Comparison of ENCODE assay signal across 10 cellular contexts in genomic region chr10:48390933-48391845, GRCh38.
DNase-seq lines count a peak whose midpoint lies in the region; ATAC-seq and TF ChIP-seq lines count a peak whose summit lies in the region.
"Had no signal": no experiment of that assay in that cellular context is flagged by ENCODE, and none has a peak within 500 bp of the region (broad histone marks: within the 10 kb centered on the region; RNA-seq: fewer than 3 reads in every experiment).

No MANE protein-coding gene starts in this region.

- H3K4me1 Mint-ChIP-seq in activated CD8-positive, alpha-beta T cell treated with anti-CD3 and anti-CD28 coated beads, Interleukin-2, amount 10 ng/mL, durations not matched to agents 7 days and 5 days (ENCODE audit: low read depth) = peaks cover 36% of the 10 kb centered on the region

- peak overlapping the region; percentile 13 for H3K4me3 Mint-ChIP-seq in activated CD8-positive, alpha-beta T cell treated with anti-CD3 and anti-CD28 coated beads, Interleukin-2, amount 10 ng/mL, durations not matched to agents 7 days and 5 days
- H3K4me3 Mint-ChIP-seq: nephron had no signal

- no peak for TF ChIP-seq POLR2A in gastroesophageal sphincter (IDR thresholded peaks at IDR 0.05)

- H3K4me3 ChIP-seq in retinal pigment epithelial cell (ENCODE audit: low read length) (no peak overlapping the region), gastroesophageal sphincter (no peak overlapping the region)

- no peak for TF ChIP-seq EP300 in gastroesophageal sphincter (IDR thresholded peaks at IDR 0.05)

- POLR2A ChIA-PET in activated CD8-positive, alpha-beta T cell treated with anti-CD3 and anti-CD28 coated beads, Interleukin-2, amount 10 ng/mL, durations not matched to agents 7 days and 5 days (lab: Charles Lee) = interaction anchor here (0.7 kb wide), 1 partner anchor 81 kb away, joined by 3 read pairs; no protein-coding TSS in a partner anchor

- WGBS in gastroesophageal sphincter (ENCODE audit: low coverage in 1 of 2), 2 donors = 85 to 95% methylated on average over 2 to 4 of the region's 4 CpGs

- CTCF ChIA-PET in activated CD8-positive, alpha-beta T cell treated with anti-CD3 and anti-CD28 coated beads, Interleukin-2, amount 10 ng/mL, durations not matched to agents 7 days and 5 days (lab: Charles Lee) = interaction anchor here (0.8 to 2.1 kb wide), 8 partner anchors 8 to 1847 kb away, joined by 3 to 9 read pairs (median 3); no protein-coding TSS in a partner anchor

- no peaks in the 10 kb centered on the region for H3K27me3 ChIP-seq in gastroesophageal sphincter

- H3K36me3 ChIP-seq in gastroesophageal sphincter = no peaks in the 10 kb centered on the region

- intact Hi-C loops in sciatic nerve (cut with DNase I) = no loop called here

- ATAC-seq in HG03060 (IDR thresholded peaks at IDR 0.05; ENCODE audit: low read depth, unreplicated experiment) (peak; percentile 53), sciatic nerve (no peak), gastroesophageal sphincter (no peak)
- peak; percentile 81 for ATAC-seq in activated CD8-positive, alpha-beta T cell treated with anti-CD3 and anti-CD28 coated beads, Interleukin-2, amount 10 ng/mL, durations not matched to agents 7 days and 5 days

- peak; percentile 25 for DNase-seq in activated CD4-positive, alpha-beta T cell treated with anti-CD3 and anti-CD28 coated beads for 48 hours
- DNase-seq in activated CD4-positive, alpha-beta T cell treated with anti-CD3 and anti-CD28 coated beads for 1 hour = no peak
- no peak for DNase-seq in activated CD8-positive, alpha-beta T cell treated with anti-CD3 and anti-CD28 coated beads, Interleukin-2, amount 10 ng/mL, durations not matched to agents 7 days and 5 days
- DNase-seq in retinal pigment epithelial cell (ENCODE audit: low read depth) = peak; percentile 88
- DNase-seq in sciatic nerve (ENCODE audit: low spot score) = no peak
- no peak for DNase-seq in NCI-H187 treated with DMSO at 0.1 percent for 48 hours (lab: John Stamatoyannopoulos, UW)
- DNase-seq: activated gamma-delta T cell treated with Interleukin-2 at 50 U/mL for 16 hours had no signal

- peaks cover 0 to 25% (median 0%) of the 10 kb centered on the region in 3 donors for H3K4me1 ChIP-seq in gastroesophageal sphincter

- H3K27ac ChIP-seq in gastroesophageal sphincter = no peak overlapping the region

- no peak for TF ChIP-seq CTCF in retinal pigment epithelial cell (conservative IDR thresholded peaks at IDR 0.05; ENCODE audit: low read depth, low read length)
- no peak for TF ChIP-seq CTCF in gastroesophageal sphincter (IDR thresholded peaks at IDR 0.05)

- H3K27ac Mint-ChIP-seq in activated CD8-positive, alpha-beta T cell treated with anti-CD3 and anti-CD28 coated beads, Interleukin-2, amount 10 ng/mL, durations not matched to agents 7 days and 5 days = peak overlapping the region; percentile 39
- H3K27ac Mint-ChIP-seq: nephron had no signal

- peaks cover 2% of the 10 kb centered on the region for H3K36me3 Mint-ChIP-seq in activated CD8-positive, alpha-beta T cell treated with anti-CD3 and anti-CD28 coated beads, Interleukin-2, amount 10 ng/mL, durations not matched to agents 7 days and 5 days (ENCODE audit: low read depth)

- H3K9me3 ChIP-seq in gastroesophageal sphincter = no peaks in the 10 kb centered on the region

- no peaks in the 10 kb centered on the region for H3K9me3 Mint-ChIP-seq in activated CD8-positive, alpha-beta T cell treated with anti-CD3 and anti-CD28 coated beads, Interleukin-2, amount 10 ng/mL, durations not matched to agents 7 days and 5 days (ENCODE audit: insufficient read depth)
- H3K9me3 Mint-ChIP-seq: nephron had no signal

- no peaks in the 10 kb centered on the region for H3K27me3 Mint-ChIP-seq in activated CD8-positive, alpha-beta T cell treated with anti-CD3 and anti-CD28 coated beads, Interleukin-2, amount 10 ng/mL, durations not matched to agents 7 days and 5 days (ENCODE audit: low read depth)

Comparison
In these comparisons a context has a peak if more than half of its experiments do, and no peak if none do; other contexts are left out.
1. DNase-seq: peak in activated CD4-positive, alpha-beta T cell treated with anti-CD3 and anti-CD28 coated beads for 48 hours (single experiment) and retinal pigment epithelial cell (single experiment); none in activated CD4-positive, alpha-beta T cell treated with anti-CD3 and anti-CD28 coated beads for 1 hour (single experiment), activated CD8-positive, alpha-beta T cell treated with anti-CD3 and anti-CD28 coated beads, Interleukin-2, amount 10 ng/mL, durations not matched to agents 7 days and 5 days (single experiment), sciatic nerve (single experiment) and NCI-H187 treated with DMSO at 0.1 percent for 48 hours (single experiment).
2. ATAC-seq: peak in HG03060 (single experiment) and activated CD8-positive, alpha-beta T cell treated with anti-CD3 and anti-CD28 coated beads, Interleukin-2, amount 10 ng/mL, durations not matched to agents 7 days and 5 days (single experiment); none in sciatic nerve (single experiment) and gastroesophageal sphincter (single experiment).